Comparison of ENCODE assay signal across 9 cellular contexts in the genomic region with DNA sequence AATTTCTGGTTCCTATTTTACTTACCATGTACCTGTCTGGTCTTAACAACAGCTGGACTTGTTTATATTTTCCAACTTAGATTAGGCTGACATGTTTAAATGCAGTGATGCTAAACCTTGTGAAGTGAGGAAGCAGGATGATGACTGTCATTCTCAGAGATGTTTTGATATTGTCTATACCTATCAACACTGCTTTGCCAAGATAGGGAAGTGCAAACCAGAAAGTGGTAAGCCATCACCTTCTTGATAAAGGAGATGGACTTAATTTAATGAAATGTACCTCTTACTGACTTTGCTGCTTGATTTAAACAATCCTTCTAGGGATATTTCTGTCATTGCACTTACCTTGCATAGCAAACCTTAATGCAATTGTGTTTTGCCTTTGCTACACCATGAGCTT. TPM values are rescaled to one million over a fixed set of nuclear protein-coding genes. Genes with fewer than 3 reads are reported as not detected.
DNase-seq lines count a peak whose midpoint lies in the region; ATAC-seq and TF ChIP-seq lines count a peak whose summit lies in the region.
"Had no signal": no experiment of that assay in that cellular context is flagged by ENCODE, and none has a peak within 500 bp of the region (broad histone marks: within the 10 kb centered on the region; RNA-seq: fewer than 3 reads in every experiment).

No MANE protein-coding gene starts in this region.

- H3K79me2 ChIP-seq in mesendoderm (ENCODE audit: control insufficient read depth, insufficient read depth, low read length) = peaks cover 43% of the 10 kb centered on the region

- peak overlapping the region; percentile 21 for H3K27ac ChIP-seq in CD4-positive, CD25-positive, alpha-beta regulatory T cell (ENCODE audit: insufficient read depth, low read length, poor library complexity, severe bottlenecking)
- H3K27ac ChIP-seq in HUES6 (ENCODE audit: low read depth, low read length) (no peak overlapping the region), ascending aorta (no peak overlapping the region), mesendoderm (ENCODE audit: low read depth, low read length) (no peak overlapping the region)

- no peak overlapping the region for H4K8ac ChIP-seq in mesendoderm (ENCODE audit: low read depth, low read length)

- peaks cover 9% of the 10 kb centered on the region for H3K36me3 Mint-ChIP-seq in CD4-positive, CD25-positive, alpha-beta regulatory T cell

- intact Hi-C loops in ascending aorta (cut with DNase I) = loop anchor here (5.0 to 10.0 kb wide), 6 partner anchors 288 to 1916 kb away; partner anchors contain the start of genes ALG10, ETFBKMT, FGD4 and YARS2

- H2BK5ac ChIP-seq in mesendoderm (ENCODE audit: low read length) = no peak overlapping the region

- no peaks in the 10 kb centered on the region for H3K27me3 ChIP-seq in CD4-positive, CD25-positive, alpha-beta regulatory T cell (ENCODE audit: control insufficient read depth, insufficient read depth, low read length)
- H3K27me3 ChIP-seq in HUES6 (ENCODE audit: control insufficient read depth, insufficient read depth, low read length) = no peaks in the 10 kb centered on the region
- H3K27me3 ChIP-seq in ascending aorta = no peaks in the 10 kb centered on the region
- no peaks in the 10 kb centered on the region for H3K27me3 ChIP-seq in mesendoderm (ENCODE audit: insufficient read depth, low read length, poor library complexity)

- H3K9ac ChIP-seq in HUES6 (ENCODE audit: low read length) (peak overlapping the region; percentile 65), mesendoderm (ENCODE audit: low read length) (peak overlapping the region; percentile 32)

- peak overlapping the region; percentile 13 to 92 (median 78) for H3K27ac Mint-ChIP-seq in CD4-positive, CD25-positive, alpha-beta regulatory T cell

- peak overlapping the region; percentile 7 for H3K4me2 ChIP-seq in mesendoderm (ENCODE audit: low read length)

- H3K18ac ChIP-seq in mesendoderm (ENCODE audit: low read length) = no peak overlapping the region

- no peak for TF ChIP-seq CTCF in ascending aorta (IDR thresholded peaks at IDR 0.05)

- DNase-seq in CD4-positive, CD25-positive, alpha-beta regulatory T cell = peak in 1 of 3 donors; percentile 24
- DNase-seq in ascending aorta (ENCODE audit: low spot score in 2 of 2) (no peak), mesendoderm (no peak), dermis blood vessel endothelial cell (no peak), LoVo (ENCODE audit: low spot score) (no peak)
- DNase-seq: activated effector memory CD4-positive, alpha-beta T cell treated with Interleukin-2 at 50 U/mL for 16 hours had no signal

- H3K23ac ChIP-seq in mesendoderm (ENCODE audit: low read length) = no peak overlapping the region

- ATAC-seq in CD4-positive, CD25-positive, alpha-beta regulatory T cell (ENCODE audit: low read depth in 2 of 2) = no peak
- ATAC-seq in GM19455 (IDR thresholded peaks at IDR 0.05; ENCODE audit: unreplicated experiment) = no peak
- ATAC-seq in GM18907 (IDR thresholded peaks at IDR 0.05; ENCODE audit: unreplicated experiment) = no peak

- H2BK120ac ChIP-seq in mesendoderm (ENCODE audit: low read depth, low read length) = no peak overlapping the region

- H4K5ac ChIP-seq in mesendoderm (ENCODE audit: low read length) = no peak overlapping the region

- peaks cover 26% of the 10 kb centered on the region for H3K4me1 ChIP-seq in CD4-positive, CD25-positive, alpha-beta regulatory T cell (ENCODE audit: control insufficient read depth, insufficient read depth, low read length, poor library complexity, severe bottlenecking)
- peaks cover 27% of the 10 kb centered on the region for H3K4me1 ChIP-seq in HUES6 (ENCODE audit: control insufficient read depth, insufficient read depth, low read length)
- H3K4me1 ChIP-seq in ascending aorta = peaks cover 0 to 5% of the 10 kb centered on the region in 2 donors
- peaks cover 8% of the 10 kb centered on the region for H3K4me1 ChIP-seq in mesendoderm (ENCODE audit: control insufficient read depth, low read depth, low read length)

- H3K36me3 ChIP-seq in CD4-positive, CD25-positive, alpha-beta regulatory T cell (ENCODE audit: control insufficient read depth, insufficient read depth, low read length) = no peaks in the 10 kb centered on the region
- peaks cover 14% of the 10 kb centered on the region for H3K36me3 ChIP-seq in HUES6 (ENCODE audit: control insufficient read depth, insufficient read depth, low read length)
- no peaks in the 10 kb centered on the region for H3K36me3 ChIP-seq in ascending aorta
- peaks cover 1% of the 10 kb centered on the region for H3K36me3 ChIP-seq in mesendoderm (ENCODE audit: control insufficient read depth, insufficient read depth, low read length)

- no peak overlapping the region for H2BK15ac ChIP-seq in mesendoderm (replicated peaks; ENCODE audit: low read depth)

- no peaks in the 10 kb centered on the region for H3K9me3 ChIP-seq in CD4-positive, CD25-positive, alpha-beta regulatory T cell (ENCODE audit: control insufficient read depth in 2 of 2, low read length in 2 of 2)
- no peaks in the 10 kb centered on the region for H3K9me3 ChIP-seq in HUES6 (ENCODE audit: control insufficient read depth, insufficient read depth, low read depth, low read length)
- H3K9me3 ChIP-seq in ascending aorta = no peaks in the 10 kb centered on the region

- no peak overlapping the region for H2AK5ac ChIP-seq in mesendoderm (ENCODE audit: low read length)

- peaks cover 7% of the 10 kb centered on the region for H3K79me1 ChIP-seq in mesendoderm (ENCODE audit: low read length)

- peak overlapping the region; percentile 85 to 98 (median 96) for H3K4me3 Mint-ChIP-seq in CD4-positive, CD25-positive, alpha-beta regulatory T cell

- H3K9me3 Mint-ChIP-seq in CD4-positive, CD25-positive, alpha-beta regulatory T cell = no peaks in the 10 kb centered on the region

- H3K4ac ChIP-seq in mesendoderm (ENCODE audit: low read depth, low read length) = no peak overlapping the region

- peak overlapping the region; percentile 20 for H3K56ac ChIP-seq in mesendoderm (ENCODE audit: low read length)

- H3K4me1 Mint-ChIP-seq in CD4-positive, CD25-positive, alpha-beta regulatory T cell = peaks cover 19 to 38% (median 27%) of the 10 kb centered on the region in 4 donors

- H3K4me3 ChIP-seq in CD4-positive, CD25-positive, alpha-beta regulatory T cell (ENCODE audit: low read depth, low read length) = peak overlapping the region; percentile 88
- H3K4me3 ChIP-seq in HUES6 (ENCODE audit: low read depth, low read length) = peak overlapping the region; percentile 87
- H3K4me3 ChIP-seq in ascending aorta = peak overlapping the region; percentile 41 to 76
- peak overlapping the region; percentile 2 for H3K4me3 ChIP-seq in mesendoderm (ENCODE audit: low read length)

- peaks cover 4% of the 10 kb centered on the region for H3K27me3 Mint-ChIP-seq in CD4-positive, CD25-positive, alpha-beta regulatory T cell

RNA-seq across cellular contexts. Expression of gene BICD1, which starts 2.2 kb away (rescaled TPM):
- total RNA-seq in CD4-positive, CD25-positive, alpha-beta regulatory T cell = 23.6 TPM
- 1 to 10 TPM; 8.0 to 9.6 (median 8.8) TPM for polyA plus RNA-seq in CD4-positive, CD25-positive, alpha-beta regulatory T cell
- total RNA-seq in ascending aorta = 33.8 TPM
- 27.0 TPM for polyA plus RNA-seq in mesendoderm (2013, experiment 1 of 2)
- polyA plus RNA-seq in mesendoderm (2013, experiment 2 of 2) = 25.8 TPM
- total RNA-seq in dermis blood vessel endothelial cell = 14.8 and 15.0 TPM in 2 replicates

Comparison
In these comparisons a context has a peak if more than half of its experiments do, and no peak if none do; other contexts are left out.
1. H3K4me3 ChIP-seq: peak in every context shown above with its lines; median percentile 88 in CD4-positive, CD25-positive, alpha-beta regulatory T cell; 87 in HUES6; 58 in ascending aorta; 2 in mesendoderm.